ENCODE assay signal across 15 cellular contexts in the genomic region with DNA sequence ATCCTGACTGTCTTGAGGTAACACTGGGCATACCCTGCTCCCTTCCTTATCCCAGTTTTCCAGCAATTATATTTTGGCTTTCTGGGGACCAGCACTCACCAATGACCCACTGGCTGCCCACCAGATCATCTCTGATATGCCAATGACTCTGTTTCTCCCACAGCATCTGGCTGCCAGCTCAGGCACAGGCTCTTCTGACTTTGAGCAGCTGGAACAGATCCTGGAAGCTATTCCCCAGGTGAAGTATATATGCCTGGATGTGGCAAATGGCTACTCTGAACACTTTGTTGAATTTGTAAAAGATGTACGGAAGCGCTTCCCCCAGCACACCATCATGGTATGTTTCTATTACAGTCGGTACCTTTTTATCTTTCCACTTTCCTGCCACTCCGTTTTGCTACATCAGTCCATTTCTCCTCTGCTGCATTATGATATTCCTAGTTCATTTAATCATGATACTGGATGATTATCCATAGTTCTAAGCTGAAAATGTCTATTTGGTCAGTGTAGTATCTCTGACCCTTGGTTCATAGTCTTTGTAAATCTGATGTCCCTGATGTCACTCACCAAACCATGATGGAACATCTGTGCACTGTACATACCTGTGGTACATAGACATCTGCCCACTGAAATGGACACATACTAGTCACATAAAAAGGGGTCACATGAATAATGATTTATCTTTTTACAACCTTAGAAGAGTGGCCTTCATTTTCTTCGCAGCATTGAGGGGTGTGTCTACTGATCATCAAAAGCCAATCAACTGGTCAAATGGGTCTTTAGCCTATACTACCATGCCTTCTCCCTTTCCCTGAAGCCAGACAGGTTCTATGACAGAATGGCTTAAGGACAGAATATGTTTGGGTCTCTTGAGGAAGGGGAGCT. TPM values are rescaled to one million over a fixed set of nuclear protein-coding genes. Genes with fewer than 3 reads are reported as not detected.
DNase-seq lines count a peak whose midpoint lies in the region; ATAC-seq lines count a peak whose summit lies in the region.
"Had no signal": no experiment of that assay in that cellular context is flagged by ENCODE, and none has a peak within 500 bp of the region (broad histone marks: within the 10 kb centered on the region; RNA-seq: fewer than 3 reads in every experiment).

No MANE protein-coding gene starts in this region.

- H3K4me3 Mint-ChIP-seq in CD4-positive, alpha-beta memory T cell, result peak overlapping the region in 3 of 8 donors; percentile 13 to 39 (median 17)
- H3K4me3 Mint-ChIP-seq in activated T-helper 1 cell treated with anti-CD3 and anti-CD28 coated beads, Interleukin-12 subunit alpha, Interleukin-12 subunit beta, Interleukin-2, Interleukin-4 antibody, amounts not matched to agents 30 ng/mL and 10 ng/mL and 1 ng/mL, durations not matched to agents 14 hours and 24 hours and 36 hours, result peak overlapping the region; percentile 6
- H3K4me3 Mint-ChIP-seq in naive thymus-derived CD4-positive, alpha-beta T cell, result peak overlapping the region in 2 of 10 donors; percentile 34 to 44

- H3K9me3 ChIP-seq in CD4-positive, alpha-beta memory T cell (ENCODE audit: control insufficient read depth in 1 of 2, low read length in 2 of 2), result no peaks in the 10 kb centered on the region
- no peaks in the 10 kb centered on the region for H3K9me3 ChIP-seq in naive thymus-derived CD4-positive, alpha-beta T cell (ENCODE audit: control insufficient read depth in 2 of 3, low read length in 3 of 3)
- H3K9me3 ChIP-seq: ovary, uterus had no signal

- H3K27me3 ChIP-seq in CD4-positive, alpha-beta memory T cell (ENCODE audit: insufficient read depth, low read length), result no peaks in the 10 kb centered on the region
- H3K27me3 ChIP-seq in naive thymus-derived CD4-positive, alpha-beta T cell (ENCODE audit: control insufficient read depth in 2 of 2, insufficient read depth in 2 of 2, low read length in 2 of 2), result no peaks in the 10 kb centered on the region
- H3K27me3 ChIP-seq: ovary, uterus had no signal

- H3K9me3 Mint-ChIP-seq in CD4-positive, alpha-beta memory T cell, result no peaks in the 10 kb centered on the region
- H3K9me3 Mint-ChIP-seq in activated T-helper 1 cell treated with anti-CD3 and anti-CD28 coated beads, Interleukin-12 subunit alpha, Interleukin-12 subunit beta, Interleukin-2, Interleukin-4 antibody, amounts not matched to agents 30 ng/mL and 10 ng/mL and 1 ng/mL, durations not matched to agents 14 hours and 24 hours and 36 hours, result no peaks in the 10 kb centered on the region
- H3K9me3 Mint-ChIP-seq in naive thymus-derived CD4-positive, alpha-beta T cell, result no peaks in the 10 kb centered on the region

- POLR2A ChIA-PET in CD4-positive, alpha-beta memory T cell (lab: Charles Lee; ENCODE audit: partially characterized antibody), result interaction anchor here (0.9 to 7.6 kb wide), 9 partner anchors 11 to 194 kb away, joined by 3 to 88 read pairs (median 4); a partner anchor contains a TSS
- POLR2A ChIA-PET in naive thymus-derived CD4-positive, alpha-beta T cell (lab: Charles Lee), result interaction anchor here (0.6 to 7.2 kb wide), 13 partner anchors 10 to 200 kb away, joined by 3 to 117 read pairs (median 4); a partner anchor contains a TSS

- ATAC-seq in naive thymus-derived CD4-positive, alpha-beta T cell, result no peak
- ATAC-seq in GM18909 (IDR thresholded peaks at IDR 0.05; ENCODE audit: poor library complexity, unreplicated experiment) (no peak), GM21786 (IDR thresholded peaks at IDR 0.05; ENCODE audit: unreplicated experiment) (no peak)
- ATAC-seq: esophagus mucosa; stimulated activated naive CD8-positive, alpha-beta T cell treated with anti-CD3 and anti-CD28 coated beads, Interleukin-15, Interleukin-2, amounts not matched to agents 100 U/mL and 50 U/mL, for 24 hours had no signal

- peaks cover 66% of the 10 kb centered on the region for H3K36me3 ChIP-seq in CD4-positive, alpha-beta memory T cell (ENCODE audit: insufficient read depth, low read length)
- peaks cover 18 to 62% (median 26%) of the 10 kb centered on the region in 3 experiments for H3K36me3 ChIP-seq in naive thymus-derived CD4-positive, alpha-beta T cell (ENCODE audit: control insufficient read depth in 2 of 3, insufficient read depth in 3 of 3, low read length in 3 of 3)
- H3K36me3 ChIP-seq: ovary, uterus had no signal

- H3K27ac ChIP-seq in CD4-positive, alpha-beta memory T cell (ENCODE audit: low read depth, low read length), result peak overlapping the region; percentile 18
- H3K27ac ChIP-seq in naive thymus-derived CD4-positive, alpha-beta T cell (ENCODE audit: low read depth, low read length), result no peak overlapping the region
- H3K27ac ChIP-seq: ovary, uterus had no signal

- peaks cover 61% of the 10 kb centered on the region for H3K4me1 ChIP-seq in CD4-positive, alpha-beta memory T cell (ENCODE audit: insufficient read depth, low read length)
- peaks cover 25 to 47% of the 10 kb centered on the region in 2 donors for H3K4me1 ChIP-seq in naive thymus-derived CD4-positive, alpha-beta T cell (ENCODE audit: control insufficient read depth in 2 of 2, insufficient read depth in 2 of 2, low read length in 2 of 2)

- DNase-seq in CD4-positive, alpha-beta memory T cell, result no peak
- DNase-seq in activated T-helper 1 cell treated with anti-CD3 and anti-CD28 coated beads, Interleukin-12 subunit alpha, Interleukin-12 subunit beta, Interleukin-2, Interleukin-4 antibody, amounts not matched to agents 30 ng/mL and 10 ng/mL and 1 ng/mL, durations not matched to agents 14 hours and 24 hours and 36 hours (ENCODE audit: low spot score), result no peak
- no peak for DNase-seq in naive thymus-derived CD4-positive, alpha-beta T cell
- DNase-seq in G401 (ENCODE audit: low spot score), result no peak
- DNase-seq: Karpas-422; mesenchymal stem cell; NCI-H146; NCI-H226; NK-92 treated with Interleukin-12 subunit alpha and Interleukin-12 subunit beta, amount 100 ng/mL, for 24 hours; ovary; stimulated activated naive CD8-positive, alpha-beta T cell treated with anti-CD3 and anti-CD28 coated beads, Interleukin-15, Interleukin-2, amounts not matched to agents 100 U/mL and 50 U/mL, for 24 hours; uterus had no signal

- H3K27ac Mint-ChIP-seq in CD4-positive, alpha-beta memory T cell, result peak overlapping the region in 6 of 7 donors; percentile 53 to 95 (median 70)
- H3K27ac Mint-ChIP-seq in activated T-helper 1 cell treated with anti-CD3 and anti-CD28 coated beads, Interleukin-12 subunit alpha, Interleukin-12 subunit beta, Interleukin-2, Interleukin-4 antibody, amounts not matched to agents 30 ng/mL and 10 ng/mL and 1 ng/mL, durations not matched to agents 14 hours and 24 hours and 36 hours, result peak overlapping the region; percentile 2
- H3K27ac Mint-ChIP-seq in naive thymus-derived CD4-positive, alpha-beta T cell, result peak overlapping the region in 6 of 9 donors; percentile 64 to 91 (median 76)

- intact Hi-C loops in CD4-positive, alpha-beta memory T cell (cut with micrococcal nuclease), result no loop called here
- intact Hi-C loops in activated T-helper 1 cell treated with anti-CD3 and anti-CD28 coated beads, Interleukin-12 subunit alpha, Interleukin-12 subunit beta, Interleukin-2, Interleukin-4 antibody, amounts not matched to agents 30 ng/mL and 10 ng/mL and 1 ng/mL, durations not matched to agents 14 hours and 24 hours and 36 hours (cut with micrococcal nuclease), result loop anchor here (10.0 kb wide), 1 partner anchor 1141 kb away; a partner anchor contains a TSS
- intact Hi-C loops in naive thymus-derived CD4-positive, alpha-beta T cell (cut with micrococcal nuclease), result no loop called here

- peaks cover 48 to 86% of the 10 kb centered on the region in 2 donors for H3K36me3 Mint-ChIP-seq in CD4-positive, alpha-beta memory T cell
- peaks cover 62% of the 10 kb centered on the region for H3K36me3 Mint-ChIP-seq in activated T-helper 1 cell treated with anti-CD3 and anti-CD28 coated beads, Interleukin-12 subunit alpha, Interleukin-12 subunit beta, Interleukin-2, Interleukin-4 antibody, amounts not matched to agents 30 ng/mL and 10 ng/mL and 1 ng/mL, durations not matched to agents 14 hours and 24 hours and 36 hours (ENCODE audit: low read depth)
- peaks cover 11 to 46% (median 37%) of the 10 kb centered on the region in 5 donors for H3K36me3 Mint-ChIP-seq in naive thymus-derived CD4-positive, alpha-beta T cell

- CTCF ChIA-PET in CD4-positive, alpha-beta memory T cell (lab: Charles Lee; ENCODE audit: partially characterized antibody), result interaction anchor here (1.4 to 25.6 kb wide), 4 partner anchors 16 to 98 kb away, joined by 3 to 556 read pairs (median 7); a partner anchor contains a TSS
- CTCF ChIA-PET in naive thymus-derived CD4-positive, alpha-beta T cell (lab: Charles Lee), result interaction anchor here (0.9 to 1.5 kb wide), 3 partner anchors 8 to 195 kb away, joined by 3 to 4 read pairs (median 3); no protein-coding TSS in a partner anchor

- in situ Hi-C loops in G401 (cut with HindIII; ENCODE audit: low sequenced_read_pairs), result no loop called here

- H3K4me3 ChIP-seq in CD4-positive, alpha-beta memory T cell (ENCODE audit: low read length in 2 of 2), result no peak overlapping the region
- no peak overlapping the region for H3K4me3 ChIP-seq in naive thymus-derived CD4-positive, alpha-beta T cell (ENCODE audit: low read length)
- H3K4me3 ChIP-seq: ovary, uterus had no signal

- peaks cover 60 to 100% (median 74%) of the 10 kb centered on the region in 4 donors for H3K4me1 Mint-ChIP-seq in CD4-positive, alpha-beta memory T cell
- peaks cover 76% of the 10 kb centered on the region for H3K4me1 Mint-ChIP-seq in activated T-helper 1 cell treated with anti-CD3 and anti-CD28 coated beads, Interleukin-12 subunit alpha, Interleukin-12 subunit beta, Interleukin-2, Interleukin-4 antibody, amounts not matched to agents 30 ng/mL and 10 ng/mL and 1 ng/mL, durations not matched to agents 14 hours and 24 hours and 36 hours (ENCODE audit: low read depth)
- H3K4me1 Mint-ChIP-seq in naive thymus-derived CD4-positive, alpha-beta T cell, result peaks cover 56 to 97% (median 91%) of the 10 kb centered on the region in 7 donors

- H3K27me3 Mint-ChIP-seq in CD4-positive, alpha-beta memory T cell, result no peaks in the 10 kb centered on the region
- no peaks in the 10 kb centered on the region for H3K27me3 Mint-ChIP-seq in activated T-helper 1 cell treated with anti-CD3 and anti-CD28 coated beads, Interleukin-12 subunit alpha, Interleukin-12 subunit beta, Interleukin-2, Interleukin-4 antibody, amounts not matched to agents 30 ng/mL and 10 ng/mL and 1 ng/mL, durations not matched to agents 14 hours and 24 hours and 36 hours (ENCODE audit: insufficient read depth)
- no peaks in the 10 kb centered on the region for H3K27me3 Mint-ChIP-seq in naive thymus-derived CD4-positive, alpha-beta T cell

RNA-seq across cellular contexts. Expression of a gene that starts 3.3 kb away (rescaled TPM):
- total RNA-seq in CD4-positive, alpha-beta memory T cell, result 10 to 100 TPM; 91.0 to 95.8 TPM
- polyA plus RNA-seq in CD4-positive, alpha-beta memory T cell, result 100 to 1,000 TPM; 103 to 116 TPM
- 40.8 and 41.4 TPM in 2 replicates for total RNA-seq in activated T-helper 1 cell treated with anti-CD3 and anti-CD28 coated beads, Interleukin-12 subunit alpha, Interleukin-12 subunit beta, Interleukin-2, Interleukin-4 antibody, amounts not matched to agents 30 ng/mL and 10 ng/mL and 1 ng/mL, durations not matched to agents 14 hours and 24 hours and 36 hours
- total RNA-seq in naive thymus-derived CD4-positive, alpha-beta T cell, result 10 to 100 TPM; 38.2 to 91.6 (median 69.5) TPM
- polyA plus RNA-seq in naive thymus-derived CD4-positive, alpha-beta T cell, result 100 to 1,000 TPM in 1 of 2 donors, 10 to 100 TPM in 1; 99.9 to 107 TPM
- total RNA-seq in G401 (2014; rRNA removed; shearing (Covaris generic)), result 116 and 132 TPM in 2 replicates

RNA-seq across cellular contexts. Expression of a gene that starts 3.9 kb away (rescaled TPM):
- 100 to 1,000 TPM; 116 to 127 TPM for total RNA-seq in CD4-positive, alpha-beta memory T cell
- polyA plus RNA-seq in CD4-positive, alpha-beta memory T cell, result 100 to 1,000 TPM; 351 to 425 TPM
- 177 and 185 TPM in 2 replicates for total RNA-seq in activated T-helper 1 cell treated with anti-CD3 and anti-CD28 coated beads, Interleukin-12 subunit alpha, Interleukin-12 subunit beta, Interleukin-2, Interleukin-4 antibody, amounts not matched to agents 30 ng/mL and 10 ng/mL and 1 ng/mL, durations not matched to agents 14 hours and 24 hours and 36 hours
- 100 to 1,000 TPM in 3 of 5 experiments, 10 to 100 TPM in 2; 73.5 to 175 (median 106) TPM for total RNA-seq in naive thymus-derived CD4-positive, alpha-beta T cell
- 100 to 1,000 TPM; 254 to 340 TPM for polyA plus RNA-seq in naive thymus-derived CD4-positive, alpha-beta T cell
- total RNA-seq in G401 (2014; rRNA removed; shearing (Covaris generic)), result 168 and 186 TPM in 2 replicates

RNA-seq across cellular contexts. Expression of a gene that starts 6.4 kb away (rescaled TPM):
- total RNA-seq in CD4-positive, alpha-beta memory T cell, result 100 to 1,000 TPM; 131 to 132 TPM
- polyA plus RNA-seq in CD4-positive, alpha-beta memory T cell, result 100 to 1,000 TPM; 151 to 169 TPM
- 90.9 and 95.9 TPM in 2 replicates for total RNA-seq in activated T-helper 1 cell treated with anti-CD3 and anti-CD28 coated beads, Interleukin-12 subunit alpha, Interleukin-12 subunit beta, Interleukin-2, Interleukin-4 antibody, amounts not matched to agents 30 ng/mL and 10 ng/mL and 1 ng/mL, durations not matched to agents 14 hours and 24 hours and 36 hours
- 100 to 1,000 TPM; 133 to 150 (median 139) TPM for total RNA-seq in naive thymus-derived CD4-positive, alpha-beta T cell
- polyA plus RNA-seq in naive thymus-derived CD4-positive, alpha-beta T cell, result 100 to 1,000 TPM; 143 to 186 TPM
- 38.1 and 63.0 TPM in 2 replicates for total RNA-seq in G401 (2014; rRNA removed; shearing (Covaris generic))

RNA-seq across cellular contexts. Expression of a gene that starts 20.2 kb away (rescaled TPM):
- 10 to 100 TPM; 12.5 to 15.3 TPM for total RNA-seq in CD4-positive, alpha-beta memory T cell
- 10 to 100 TPM; 27.3 to 28.1 TPM for polyA plus RNA-seq in CD4-positive, alpha-beta memory T cell
- 11.6 and 12.9 TPM in 2 replicates for total RNA-seq in activated T-helper 1 cell treated with anti-CD3 and anti-CD28 coated beads, Interleukin-12 subunit alpha, Interleukin-12 subunit beta, Interleukin-2, Interleukin-4 antibody, amounts not matched to agents 30 ng/mL and 10 ng/mL and 1 ng/mL, durations not matched to agents 14 hours and 24 hours and 36 hours
- total RNA-seq in naive thymus-derived CD4-positive, alpha-beta T cell, result 10 to 100 TPM in 3 of 5 experiments, 1 to 10 TPM in 2; 5.5 to 18.5 (median 14.2) TPM
- polyA plus RNA-seq in naive thymus-derived CD4-positive, alpha-beta T cell, result 10 to 100 TPM; 33.1 to 36.4 TPM
- total RNA-seq in G401 (2014; rRNA removed; shearing (Covaris generic)), result 16.6 and 16.9 TPM in 2 replicates

RNA-seq across cellular contexts. Expression of a gene that starts 22.8 kb away (rescaled TPM):
- 100 to 1,000 TPM in 1 of 2 experiments, 10 to 100 TPM in 1; 99.3 to 101 TPM for total RNA-seq in CD4-positive, alpha-beta memory T cell
- 100 to 1,000 TPM; 164 to 194 TPM for polyA plus RNA-seq in CD4-positive, alpha-beta memory T cell
- 86.5 and 95.8 TPM in 2 replicates for total RNA-seq in activated T-helper 1 cell treated with anti-CD3 and anti-CD28 coated beads, Interleukin-12 subunit alpha, Interleukin-12 subunit beta, Interleukin-2, Interleukin-4 antibody, amounts not matched to agents 30 ng/mL and 10 ng/mL and 1 ng/mL, durations not matched to agents 14 hours and 24 hours and 36 hours
- total RNA-seq in naive thymus-derived CD4-positive, alpha-beta T cell, result 100 to 1,000 TPM in 1 of 5 experiments, 10 to 100 TPM in 4; 79.1 to 101 (median 85.7) TPM
- polyA plus RNA-seq in naive thymus-derived CD4-positive, alpha-beta T cell, result 100 to 1,000 TPM; 121 to 140 TPM
- total RNA-seq in G401 (2014; rRNA removed; shearing (Covaris generic)), result 30.8 and 40.4 TPM in 2 replicates

Comparison
In these comparisons a context has a peak if more than half of its experiments do, and no peak if none do; other contexts are left out.
1. H3K27ac Mint-ChIP-seq: peak in every context shown above with its lines; median percentile 76 in naive thymus-derived CD4-positive, alpha-beta T cell; 70 in CD4-positive, alpha-beta memory T cell; 2 in activated T-helper 1 cell treated with anti-CD3 and anti-CD28 coated beads, Interleukin-12 subunit alpha, Interleukin-12 subunit beta, Interleukin-2, Interleukin-4 antibody, amounts not matched to agents 30 ng/mL and 10 ng/mL and 1 ng/mL, durations not matched to agents 14 hours and 24 hours and 36 hours.